18 cellular contexts compared by ENCODE assay signal in the genomic region with DNA sequence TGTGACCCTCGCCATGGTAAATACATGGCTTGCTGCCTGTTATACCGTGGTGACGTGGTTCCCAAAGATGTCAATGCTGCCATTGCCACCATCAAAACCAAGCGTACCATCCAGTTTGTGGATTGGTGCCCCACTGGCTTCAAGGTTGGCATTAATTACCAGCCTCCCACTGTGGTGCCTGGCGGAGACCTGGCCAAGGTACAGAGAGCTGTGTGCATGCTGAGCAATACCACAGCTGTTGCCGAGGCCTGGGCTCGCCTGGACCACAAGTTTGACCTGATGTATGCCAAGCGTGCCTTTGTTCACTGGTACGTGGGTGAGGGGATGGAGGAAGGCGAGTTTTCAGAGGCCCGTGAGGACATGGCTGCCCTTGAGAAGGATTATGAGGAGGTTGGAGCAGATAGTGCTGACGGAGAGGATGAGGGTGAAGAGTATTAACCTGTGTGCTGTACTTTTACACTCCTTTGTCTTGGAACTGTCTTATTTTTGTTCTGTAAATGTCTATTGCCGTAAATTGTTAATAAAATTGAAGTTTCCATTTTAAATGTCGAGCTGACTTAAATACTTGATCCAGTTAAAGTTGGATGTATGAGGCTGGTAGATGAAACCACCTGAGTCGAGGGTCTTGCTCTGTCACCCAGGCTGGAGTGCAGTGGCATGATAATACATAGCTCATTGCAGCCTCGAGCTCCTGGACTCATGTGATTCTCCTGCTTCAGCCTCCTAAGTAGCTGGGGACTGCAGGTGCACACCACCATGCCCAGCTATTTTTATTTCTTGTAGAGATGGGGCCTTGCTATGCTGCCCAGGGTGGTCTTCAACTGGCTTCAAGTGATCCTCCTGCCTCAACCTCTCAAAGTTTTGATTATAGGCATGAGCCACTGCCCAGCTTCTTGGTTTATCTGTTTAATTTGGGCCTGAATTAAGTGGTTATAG. TPM values are rescaled to one million over a fixed set of nuclear protein-coding genes. Genes with fewer than 3 reads are reported as not detected.
DNase-seq lines count a peak whose midpoint lies in the region; ATAC-seq and TF ChIP-seq lines count a peak whose summit lies in the region.
"Had no signal": no experiment of that assay in that cellular context is flagged by ENCODE, and none has a peak within 500 bp of the region (broad histone marks: within the 10 kb centered on the region; RNA-seq: fewer than 3 reads in every experiment).

No MANE protein-coding gene starts in this region.

- H3K27me3 Mint-ChIP-seq in activated naive CD8-positive, alpha-beta T cell, result no peaks in the 10 kb centered on the region
- H3K27me3 Mint-ChIP-seq in activated naive CD8-positive, alpha-beta T cell treated with anti-CD3 and anti-CD28 coated beads for 36 hours, result no peaks in the 10 kb centered on the region
- H3K27me3 Mint-ChIP-seq in neural progenitor cell (ENCODE audit: insufficient read depth, low read depth), result peaks cover 6% of the 10 kb centered on the region
- H3K27me3 Mint-ChIP-seq: B cell; CD4-positive, CD25-positive, alpha-beta regulatory T cell had no signal

- peak; percentile 25; the same call in 1 of the 3 replicates for ATAC-seq in DND-41 (ENCODE audit: insufficient read depth, low read depth)
- no peak for ATAC-seq in PC-3
- no peak for ATAC-seq in GM18502 (IDR thresholded peaks at IDR 0.05; ENCODE audit: poor library complexity, unreplicated experiment)

- peaks cover 39% of the 10 kb centered on the region for H4K20me1 ChIP-seq in DND-41 (ENCODE audit: insufficient read depth, low read length)
- peaks cover 60% of the 10 kb centered on the region for H4K20me1 ChIP-seq in PC-3 (ENCODE audit: low read length)
- peaks cover 43% of the 10 kb centered on the region for H4K20me1 ChIP-seq in neural progenitor cell (ENCODE audit: low read depth)

- H3K27me3 ChIP-seq in DND-41 (ENCODE audit: insufficient read depth, low read length, poor library complexity) (no peaks in the 10 kb centered on the region), PC-3 (ENCODE audit: low read length) (no peaks in the 10 kb centered on the region), neural progenitor cell (no peaks in the 10 kb centered on the region)
- H3K27me3 ChIP-seq: MG63, Peyer's patch had no signal

- no peak overlapping the region for H3K4me2 ChIP-seq in DND-41 (ENCODE audit: insufficient read depth, low read length)
- H3K4me2 ChIP-seq in PC-3 (ENCODE audit: low read length), result no peak overlapping the region
- no peak overlapping the region for H3K4me2 ChIP-seq in neural progenitor cell
- H3K4me2 ChIP-seq: GM23338 had no signal

- no peak for TF ChIP-seq CTCF in DND-41 (IDR thresholded peaks at IDR 0.05; ENCODE audit: borderline replicate concordance, extremely low read depth, low read length, poor library complexity, severe bottlenecking)
- no peak for TF ChIP-seq CTCF in PC-3 (conservative IDR thresholded peaks at IDR 0.05; ENCODE audit: low read depth, low read length)
- no peak for TF ChIP-seq CTCF in neural progenitor cell (IDR thresholded peaks at IDR 0.05)

- intact Hi-C loops in PC-3 (cut with micrococcal nuclease), result no loop called here

- H2AFZ ChIP-seq in DND-41 (ENCODE audit: low read depth, low read length), result no peak overlapping the region
- H2AFZ ChIP-seq in PC-3 (ENCODE audit: low read length), result no peak overlapping the region
- no peak overlapping the region for H2AFZ ChIP-seq in neural progenitor cell (replicated peaks)
- H2AFZ ChIP-seq: GM23338 had no signal

- peaks cover 9% of the 10 kb centered on the region for H3K4me1 Mint-ChIP-seq in activated naive CD8-positive, alpha-beta T cell (ENCODE audit: low read depth)
- peaks cover 13% of the 10 kb centered on the region for H3K4me1 Mint-ChIP-seq in activated naive CD8-positive, alpha-beta T cell treated with anti-CD3 and anti-CD28 coated beads for 36 hours
- H3K4me1 Mint-ChIP-seq in neural progenitor cell, result peaks cover 29% of the 10 kb centered on the region
- H3K4me1 Mint-ChIP-seq: B cell had no signal

- CTCF ChIA-PET in PC-3 (lab: Charles Lee), result no interaction called here

- H3F3A ChIP-seq in PC-3 (ENCODE audit: low read length, unreplicated experiment) (peaks cover 40% of the 10 kb centered on the region), neural progenitor cell (ENCODE audit: low read depth) (peaks cover 76% of the 10 kb centered on the region)

- H3K79me2 ChIP-seq in DND-41 (ENCODE audit: insufficient read depth, low read length), result peaks cover 24% of the 10 kb centered on the region
- peaks cover 37% of the 10 kb centered on the region for H3K79me2 ChIP-seq in PC-3 (ENCODE audit: low read length)
- H3K79me2 ChIP-seq in neural progenitor cell (ENCODE audit: low read depth), result peaks cover 24% of the 10 kb centered on the region

- H3K9ac ChIP-seq in DND-41 (ENCODE audit: low read depth, low read length) (no peak overlapping the region), PC-3 (ENCODE audit: low read length) (no peak overlapping the region), neural progenitor cell (no peak overlapping the region)

- H3K4me3 ChIP-seq in DND-41 (ENCODE audit: low read depth in 1 of 2, low read length in 2 of 2), result no peak overlapping the region
- H3K4me3 ChIP-seq in PC-3 (ENCODE audit: low read length), result no peak overlapping the region
- no peak overlapping the region for H3K4me3 ChIP-seq in neural progenitor cell
- H3K4me3 ChIP-seq: GM23338, MG63, Peyer's patch had no signal

- peaks cover 53% of the 10 kb centered on the region for H3K36me3 ChIP-seq in DND-41 (ENCODE audit: insufficient read depth, low read length)
- peaks cover 42% of the 10 kb centered on the region for H3K36me3 ChIP-seq in PC-3 (ENCODE audit: low read depth, low read length)
- peaks cover 10% of the 10 kb centered on the region for H3K36me3 ChIP-seq in neural progenitor cell

- no peak overlapping the region for H3K4me3 Mint-ChIP-seq in activated naive CD8-positive, alpha-beta T cell
- H3K4me3 Mint-ChIP-seq in activated naive CD8-positive, alpha-beta T cell treated with anti-CD3 and anti-CD28 coated beads for 36 hours, result no peak overlapping the region
- peak overlapping the region; percentile 24 for H3K4me3 Mint-ChIP-seq in neural progenitor cell
- H3K4me3 Mint-ChIP-seq: B cell, GM23338 had no signal

- H3K4me1 ChIP-seq in DND-41 (ENCODE audit: insufficient read depth, low read length) (peaks cover under 1% of the 10 kb centered on the region; the same call in 1 of the 2 replicates), PC-3 (ENCODE audit: insufficient read depth, low read length) (peaks cover 12% of the 10 kb centered on the region), neural progenitor cell (peaks cover 10% of the 10 kb centered on the region)

- H3K27ac ChIP-seq in DND-41 (ENCODE audit: low read length) (no peak overlapping the region), PC-3 (ENCODE audit: low read length) (no peak overlapping the region), neural progenitor cell (no peak overlapping the region)
- H3K27ac ChIP-seq: Peyer's patch had no signal

- no peaks in the 10 kb centered on the region for H3K9me2 ChIP-seq in PC-3 (replicated peaks; ENCODE audit: low read length)

- peaks cover 17% of the 10 kb centered on the region for H3K36me3 Mint-ChIP-seq in activated naive CD8-positive, alpha-beta T cell
- peaks cover 36% of the 10 kb centered on the region for H3K36me3 Mint-ChIP-seq in activated naive CD8-positive, alpha-beta T cell treated with anti-CD3 and anti-CD28 coated beads for 36 hours
- H3K36me3 Mint-ChIP-seq in neural progenitor cell, result peaks cover 24% of the 10 kb centered on the region

- BruUV-seq in PC-3 (replicated peaks; lab: Mats Ljungman, UMichigan), result TSS peak; percentile 21

- H3K27ac Mint-ChIP-seq in activated naive CD8-positive, alpha-beta T cell, result peak overlapping the region; percentile 41
- no peak overlapping the region for H3K27ac Mint-ChIP-seq in activated naive CD8-positive, alpha-beta T cell treated with anti-CD3 and anti-CD28 coated beads for 36 hours
- H3K27ac Mint-ChIP-seq in neural progenitor cell, result peak overlapping the region; percentile 8
- H3K27ac Mint-ChIP-seq: B cell, GM23338 had no signal

- H3K9me3 Mint-ChIP-seq in activated naive CD8-positive, alpha-beta T cell (ENCODE audit: low read depth), result no peaks in the 10 kb centered on the region
- no peaks in the 10 kb centered on the region for H3K9me3 Mint-ChIP-seq in activated naive CD8-positive, alpha-beta T cell treated with anti-CD3 and anti-CD28 coated beads for 36 hours
- no peaks in the 10 kb centered on the region for H3K9me3 Mint-ChIP-seq in neural progenitor cell
- H3K9me3 Mint-ChIP-seq: CD4-positive, CD25-positive, alpha-beta regulatory T cell; GM23338 had no signal

- DNase-seq in activated naive CD8-positive, alpha-beta T cell treated with anti-CD3 and anti-CD28 coated beads for 36 hours, result no peak
- DNase-seq in DND-41, result no peak
- no peak for DNase-seq in PC-3
- DNase-seq in neural progenitor cell (ENCODE audit: low spot score), result no peak
- DNase-seq in putamen (ENCODE audit: low spot score), result no peak
- DNase-seq: CD4-positive, CD25-positive, alpha-beta regulatory T cell; DMS79 treated with DMSO at 0.1 percent for 48 hours; MG63; NCI-H1092 treated with DMSO at 0.1 percent for 48 hours; NCI-H2081 treated with DMSO at 0.1 percent for 48 hours; NCI-H2227 treated with DMSO at 0.1 percent for 48 hours; NCI-H524; Peyer's patch; Right ventricle myocardium superior had no signal

- H3K9me3 ChIP-seq in DND-41 (ENCODE audit: insufficient read depth, low read length, severe bottlenecking) (no peaks in the 10 kb centered on the region), PC-3 (ENCODE audit: low read length) (no peaks in the 10 kb centered on the region), neural progenitor cell (ENCODE audit: low read depth) (no peaks in the 10 kb centered on the region)
- H3K9me3 ChIP-seq: MG63, Peyer's patch had no signal

- POLR2A ChIA-PET in PC-3 (lab: Charles Lee; ENCODE audit: unreplicated experiment), result no interaction called here

RNA-seq across cellular contexts. Expression of a gene that starts 8.2 kb away (rescaled TPM):
- total RNA-seq in activated naive CD8-positive, alpha-beta T cell treated with anti-CD3 and anti-CD28 coated beads for 36 hours, result 100 to 1,000 TPM; 315 to 343 TPM
- total RNA-seq in PC-3 (2014; rRNA removed) (1,285 and 1,376 TPM in 2 replicates), neural progenitor cell (ENCODE audit: low replicate concordance) (402 and 655 TPM in 2 replicates)

RNA-seq across cellular contexts. Expression of a gene that starts 21.9 kb away (rescaled TPM):
- not detected for total RNA-seq in activated naive CD8-positive, alpha-beta T cell treated with anti-CD3 and anti-CD28 coated beads for 36 hours
- total RNA-seq in PC-3 (2014; rRNA removed) (0.15 TPM in 1 of 2 replicates, not detected in the other), neural progenitor cell (ENCODE audit: low replicate concordance) (0.74 TPM in 1 of 2 replicates, not detected in the other)
- total RNA-seq: B cell; CD4-positive, CD25-positive, alpha-beta regulatory T cell; Right ventricle myocardium superior had no signal

RNA-seq across cellular contexts. Expression of a gene that starts 50.0 kb away (rescaled TPM):
- total RNA-seq in activated naive CD8-positive, alpha-beta T cell treated with anti-CD3 and anti-CD28 coated beads for 36 hours, result 10 to 100 TPM; 56.6 to 59.7 TPM
- total RNA-seq in PC-3 (2014; rRNA removed) (99.2 and 103 TPM in 2 replicates), neural progenitor cell (ENCODE audit: low replicate concordance) (40.0 and 66.4 TPM in 2 replicates)
